ENCODE assay signal across 28 cellular contexts in genomic region chr5:57417981-57418380, GRCh38.
"Had no signal": no experiment of that assay in that cellular context is flagged by ENCODE, and none has a peak within 500 bp of the region (broad histone marks: within the 10 kb centered on the region; RNA-seq: fewer than 3 reads in every experiment).

No MANE protein-coding gene starts in this region.

- H3K9me3 Mint-ChIP-seq: natural killer cell treated with Interleukin-12 subunit alpha and Interleukin-12 subunit beta and Interleukin-15 and Interleukin-18, amount 100 ng/mL, for 72 hours; neural progenitor cell; stimulated activated effector memory CD8-positive, alpha-beta T cell treated with anti-CD3 and anti-CD28 coated beads, Interleukin-12 subunit alpha, Interleukin-12 subunit beta, amount 100 ng/mL, for 72 hours; stimulated activated naive B cell treated with anti-CD40 and anti-IgM and Interleukin-4, amounts not matched to agents 10 μg/mL and 1 μg/mL and 100 μg/mL, for 72 hours; stimulated activated naive CD8-positive, alpha-beta T cell treated with anti-CD3 and anti-CD28 coated beads, Interleukin-15, Interleukin-2, amounts not matched to agents 100 ng/mL and 50 ng/mL, for 24 hours; type B pancreatic cell had no signal

- H3K4me1 Mint-ChIP-seq: naive thymus-derived CD8-positive, alpha-beta T cell; stimulated activated effector memory CD8-positive, alpha-beta T cell treated with anti-CD3 and anti-CD28 coated beads, Interleukin-12 subunit alpha, Interleukin-12 subunit beta, amount 100 ng/mL, for 72 hours; stimulated activated naive B cell treated with anti-CD40 and anti-IgM and Interleukin-4, amounts not matched to agents 10 μg/mL and 1 μg/mL and 100 μg/mL, for 72 hours had no signal

- H3K4me3 Mint-ChIP-seq: naive thymus-derived CD8-positive, alpha-beta T cell; natural killer cell treated with Interleukin-12 subunit alpha and Interleukin-12 subunit beta and Interleukin-15 and Interleukin-18, amount 100 ng/mL, for 72 hours; nephron progenitor cell; neural progenitor cell; stimulated activated effector memory CD8-positive, alpha-beta T cell treated with anti-CD3 and anti-CD28 coated beads, Interleukin-12 subunit alpha, Interleukin-12 subunit beta, amount 100 ng/mL, for 72 hours; stimulated activated naive B cell treated with anti-CD40 and anti-IgM and Interleukin-4, amounts not matched to agents 10 μg/mL and 1 μg/mL and 100 μg/mL, for 72 hours; stimulated activated naive CD8-positive, alpha-beta T cell treated with anti-CD3 and anti-CD28 coated beads, Interleukin-15, Interleukin-2, amounts not matched to agents 100 ng/mL and 50 ng/mL, for 24 hours; type B pancreatic cell had no signal

- H3K27ac ChIP-seq: neural progenitor cell, ovary, parathyroid adenoma, psoas muscle, right lobe of liver, sigmoid colon, stomach, tibial artery, transverse colon, upper lobe of right lung, uterus had no signal

- H3K4me3 ChIP-seq: neural progenitor cell, ovary, psoas muscle, right lobe of liver, sigmoid colon, stomach, tibial artery, transverse colon, upper lobe of right lung, uterus had no signal

- DNase-seq: naive thymus-derived CD8-positive, alpha-beta T cell; nephron progenitor cell; occipital lobe; ovary; posterior cingulate gyrus; psoas muscle; right cardiac atrium; right lobe of liver; sigmoid colon; small intestine; stimulated activated CD4-positive, alpha-beta T cell treated with anti-CD3 and anti-CD28 coated beads, Interleukin-15, amount 100 ng/mL, for 24 hours; stimulated activated CD4-positive, alpha-beta T cell treated with anti-CD3 and anti-CD28 coated beads, Interleukin-2, amount 100 ng/mL, for 24 hours; stimulated activated CD4-positive, alpha-beta T cell treated with anti-CD3 and anti-CD28 coated beads, Interleukin-2, amount 100 ng/mL, for 48 hours; stimulated activated CD4-positive, alpha-beta T cell treated with anti-CD3 and anti-CD28 coated beads, Interleukin-4, amount 100 ng/mL, for 24 hours; stimulated activated naive B cell treated with anti-CD40 and anti-IgM and Interleukin-4, amounts not matched to agents 10 μg/mL and 1 μg/mL and 100 μg/mL, for 72 hours; stimulated activated naive CD4-positive, alpha-beta T cell treated with Interleukin-2 at 50 U/mL for 16 hours; stomach; tibial artery; transverse colon; upper lobe of right lung; uterus had no signal

- H3K9ac ChIP-seq: neural progenitor cell, parathyroid adenoma had no signal

- H3K36me3 Mint-ChIP-seq: naive thymus-derived CD8-positive, alpha-beta T cell; natural killer cell treated with Interleukin-12 subunit alpha and Interleukin-12 subunit beta and Interleukin-15 and Interleukin-18, amount 100 ng/mL, for 72 hours; neural progenitor cell; stimulated activated effector memory CD8-positive, alpha-beta T cell treated with anti-CD3 and anti-CD28 coated beads, Interleukin-12 subunit alpha, Interleukin-12 subunit beta, amount 100 ng/mL, for 72 hours; stimulated activated naive B cell treated with anti-CD40 and anti-IgM and Interleukin-4, amounts not matched to agents 10 μg/mL and 1 μg/mL and 100 μg/mL, for 72 hours; type B pancreatic cell had no signal

- H3K27me3 Mint-ChIP-seq: natural killer cell treated with Interleukin-12 subunit alpha and Interleukin-12 subunit beta and Interleukin-15 and Interleukin-18, amount 100 ng/mL, for 72 hours; progenitor cell of endocrine pancreas; stimulated activated naive B cell treated with anti-CD40 and anti-IgM and Interleukin-4, amounts not matched to agents 10 μg/mL and 1 μg/mL and 100 μg/mL, for 72 hours; stimulated activated naive CD8-positive, alpha-beta T cell treated with anti-CD3 and anti-CD28 coated beads, Interleukin-15, Interleukin-2, amounts not matched to agents 100 ng/mL and 50 ng/mL, for 24 hours; type B pancreatic cell had no signal

- H3K9me3 ChIP-seq: ovary, psoas muscle, right lobe of liver, sigmoid colon, stomach, tibial artery, transverse colon, upper lobe of right lung, uterus had no signal

- H3K27ac Mint-ChIP-seq: naive thymus-derived CD8-positive, alpha-beta T cell; natural killer cell treated with Interleukin-12 subunit alpha and Interleukin-12 subunit beta and Interleukin-15 and Interleukin-18, amount 100 ng/mL, for 72 hours; nephron progenitor cell; neural progenitor cell; progenitor cell of endocrine pancreas; stimulated activated effector memory CD8-positive, alpha-beta T cell treated with anti-CD3 and anti-CD28 coated beads, Interleukin-12 subunit alpha, Interleukin-12 subunit beta, amount 100 ng/mL, for 72 hours; stimulated activated naive B cell treated with anti-CD40 and anti-IgM and Interleukin-4, amounts not matched to agents 10 μg/mL and 1 μg/mL and 100 μg/mL, for 72 hours; stimulated activated naive CD8-positive, alpha-beta T cell treated with anti-CD3 and anti-CD28 coated beads, Interleukin-15, Interleukin-2, amounts not matched to agents 100 ng/mL and 50 ng/mL, for 24 hours; type B pancreatic cell had no signal

- H3K27me3 ChIP-seq: neural progenitor cell, ovary, right lobe of liver, sigmoid colon, stomach, tibial artery, transverse colon, upper lobe of right lung, uterus had no signal

- H3K4me1 ChIP-seq: neural progenitor cell, parathyroid adenoma, psoas muscle, right lobe of liver, sigmoid colon, transverse colon, upper lobe of right lung, uterus had no signal

- H3K36me3 ChIP-seq: neural progenitor cell, ovary, right lobe of liver, sigmoid colon, stomach, tibial artery, transverse colon, upper lobe of right lung, uterus had no signal
